In genomic region chr22:46005116-46005705, GRCh38 we compare ENCODE assay signal across 12 cellular contexts. TPM values are rescaled to one million over a fixed set of nuclear protein-coding genes. Genes with fewer than 3 reads are reported as not detected.
DNase-seq lines count a peak whose midpoint lies in the region; ATAC-seq and TF ChIP-seq lines count a peak whose summit lies in the region.
"Not testable (repeated sequence)": the region's sequence is repeated elsewhere in the genome, so short reads cannot be mapped to it uniquely, and the experiment has no call there.
"Had no signal": no experiment of that assay in that cellular context is flagged by ENCODE, and none has a peak within 500 bp of the region (broad histone marks: within the 10 kb centered on the region; RNA-seq: fewer than 3 reads in every experiment).

No MANE protein-coding gene starts in this region.

- not testable (repeated sequence) for H3K14ac ChIP-seq in IMR-90 (replicated peaks; ENCODE audit: low read depth, low read length)

- peaks cover 20% of the 10 kb centered on the region for H3K4me1 Mint-ChIP-seq in activated CD8-positive, alpha-beta T cell treated with anti-CD3 and anti-CD28 coated beads, Interleukin-2, amount 10 ng/mL, durations not matched to agents 7 days and 5 days (ENCODE audit: low read depth)
- H3K4me1 Mint-ChIP-seq in effector memory CD8-positive, alpha-beta T cell (ENCODE audit: low read depth in 2 of 2), result peaks cover 12 to 16% of the 10 kb centered on the region in 2 donors

- H2AK9ac ChIP-seq in IMR-90 (replicated peaks; ENCODE audit: low read depth, low read length, poor library complexity), result not testable (repeated sequence)

- not testable (repeated sequence) for BruUV-seq in IMR-90 (replicated peaks; lab: Mats Ljungman, UMichigan)

- not testable (repeated sequence) for H4K8ac ChIP-seq in IMR-90 (ENCODE audit: low read depth in 2 of 2, low read length in 2 of 2)

- H3K27ac ChIP-seq in IMR-90 (ENCODE audit: insufficient read depth, low read length); aorta (ENCODE audit: low read depth in 1 of 2, low read length in 2 of 2): not testable (repeated sequence)

- in situ Hi-C loops in IMR-90 (cut with MboI; ENCODE audit: low sequenced_read_pairs), result loop anchor here (5.0 kb wide), 1 partner anchor 112 kb away; no protein-coding TSS in a partner anchor

- not testable (repeated sequence) for H3K23ac ChIP-seq in IMR-90 (ENCODE audit: low read depth, low read length)

- not testable (repeated sequence) for H2BK15ac ChIP-seq in IMR-90 (ENCODE audit: low read depth, low read length)

- not testable (repeated sequence) for H3K9ac ChIP-seq in IMR-90 (ENCODE audit: low read depth, low read length)

- H3K4me1 ChIP-seq in IMR-90 (ENCODE audit: control insufficient read depth, insufficient read depth, low read length) (peaks cover 30% of the 10 kb centered on the region), mucosa of descending colon (ENCODE audit: low read depth) (peaks cover 11% of the 10 kb centered on the region)
- H3K4me1 ChIP-seq in aorta (ENCODE audit: control insufficient read depth in 1 of 2, insufficient read depth in 2 of 2, low read length in 2 of 2), result not testable (repeated sequence)

- H2AK5ac ChIP-seq in IMR-90 (ENCODE audit: low read depth, low read length), result peak overlapping the region; percentile 30; the same call in 1 of the 2 replicates

- not testable (repeated sequence) for TF ChIP-seq CTCF in IMR-90 (conservative IDR thresholded peaks at IDR 0.05; ENCODE audit: low read depth, low read length); mucosa of descending colon (IDR thresholded peaks at IDR 0.05)

- H3K4me3 Mint-ChIP-seq in activated CD8-positive, alpha-beta T cell treated with anti-CD3 and anti-CD28 coated beads, Interleukin-2, amount 10 ng/mL, durations not matched to agents 7 days and 5 days, result not testable (repeated sequence)
- H3K4me3 Mint-ChIP-seq in effector memory CD8-positive, alpha-beta T cell, result peak overlapping the region; percentile 56 to 68

- not testable (repeated sequence) for H2BK5ac ChIP-seq in IMR-90 (ENCODE audit: low read depth, low read length, poor library complexity, severe bottlenecking)

- not testable (repeated sequence) for H3K9me3 Mint-ChIP-seq in activated CD8-positive, alpha-beta T cell treated with anti-CD3 and anti-CD28 coated beads, Interleukin-2, amount 10 ng/mL, durations not matched to agents 7 days and 5 days (ENCODE audit: insufficient read depth); effector memory CD8-positive, alpha-beta T cell

- H3K79me1 ChIP-seq in IMR-90 (ENCODE audit: low read depth in 1 of 2, low read length in 2 of 2), result not testable (repeated sequence)

- not testable (repeated sequence) for H3K18ac ChIP-seq in IMR-90 (ENCODE audit: low read depth, low read length)

- peaks cover 13% of the 10 kb centered on the region for H3K9me1 ChIP-seq in IMR-90 (ENCODE audit: insufficient read depth, low read length)

- not testable (repeated sequence) for H3K4me3 ChIP-seq in IMR-90 (ENCODE audit: insufficient read depth, low read depth, low read length); mucosa of descending colon; aorta (ENCODE audit: low read length in 2 of 2)

- H3K27ac Mint-ChIP-seq in activated CD8-positive, alpha-beta T cell treated with anti-CD3 and anti-CD28 coated beads, Interleukin-2, amount 10 ng/mL, durations not matched to agents 7 days and 5 days, result peak overlapping the region; percentile 88
- H3K27ac Mint-ChIP-seq in effector memory CD8-positive, alpha-beta T cell, result peak overlapping the region in 1 of 2 donors; percentile 23

- not testable (repeated sequence) for H3K36me3 ChIP-seq in IMR-90 (ENCODE audit: control insufficient read depth, insufficient read depth, low read length); mucosa of descending colon (ENCODE audit: low read depth); aorta (ENCODE audit: control insufficient read depth in 1 of 2, insufficient read depth in 2 of 2, low read length in 1 of 2)

- not testable (repeated sequence) for H3K56ac ChIP-seq in IMR-90 (ENCODE audit: extremely low read depth, insufficient read depth, low read length)

- H3K36me3 Mint-ChIP-seq in activated CD8-positive, alpha-beta T cell treated with anti-CD3 and anti-CD28 coated beads, Interleukin-2, amount 10 ng/mL, durations not matched to agents 7 days and 5 days (ENCODE audit: low read depth); effector memory CD8-positive, alpha-beta T cell (ENCODE audit: insufficient read depth): not testable (repeated sequence)

- not testable (repeated sequence) for TF ChIP-seq RAD21 in IMR-90 (IDR thresholded peaks at IDR 0.05; ENCODE audit: low read length)

- not testable (repeated sequence) for H3K9me3 ChIP-seq in IMR-90 (ENCODE audit: control insufficient read depth, insufficient read depth, low read length); mucosa of descending colon; aorta (ENCODE audit: control insufficient read depth, low read length)

- H4K5ac ChIP-seq in IMR-90 (ENCODE audit: low read depth, low read length), result not testable (repeated sequence)

- not testable (repeated sequence) for H2AFZ ChIP-seq in IMR-90 (replicated peaks; ENCODE audit: low read length, poor library complexity)

- intact Hi-C loops in IMR-90 (cut with micrococcal nuclease), result not testable (repeated sequence)
- intact Hi-C loops in left ventricle myocardium superior (cut with micrococcal nuclease) (loop anchor here (5.0 kb wide), 1 partner anchor 112 kb away; no protein-coding TSS in a partner anchor), mucosa of descending colon (cut with DNase I, micrococcal nuclease) (loop anchor here (5.0 kb wide), 1 partner anchor 112 kb away; no protein-coding TSS in a partner anchor), posterior vena cava (cut with DNase I) (loop anchor here in 1 of 2 donors (5.0 kb wide), 1 partner anchor 67 kb away; no protein-coding TSS in a partner anchor), aorta (cut with DNase I) (loop anchor here in 1 of 2 donors (5.0 to 10.0 kb wide), 2 partner anchors 67 to 540 kb away; no protein-coding TSS in a partner anchor)

- peak overlapping the region; percentile 53; the same call in 1 of the 2 replicates for H4K91ac ChIP-seq in IMR-90 (ENCODE audit: insufficient read depth, low read depth, low read length)

- not testable (repeated sequence) for H4K20me1 ChIP-seq in IMR-90 (ENCODE audit: insufficient read depth, low read length)

- H3K4ac ChIP-seq in IMR-90 (ENCODE audit: low read depth, low read length), result not testable (repeated sequence)

- dilution Hi-C loops in IMR-90 (cut with HindIII; ENCODE audit: low sequenced_read_pairs, unreplicated experiment), result not testable (repeated sequence)

- POLR2A ChIA-PET in IMR-90 (lab: Charles Lee; ENCODE audit: unreplicated experiment), result not testable (repeated sequence)
- POLR2A ChIA-PET in activated CD8-positive, alpha-beta T cell treated with anti-CD3 and anti-CD28 coated beads, Interleukin-2, amount 10 ng/mL, durations not matched to agents 7 days and 5 days (lab: Charles Lee), result interaction anchor here (1.8 kb wide), 1 partner anchor 31 kb away, joined by 16 read pairs; no protein-coding TSS in a partner anchor

- not testable (repeated sequence) for H3K4me2 ChIP-seq in IMR-90 (ENCODE audit: low read depth, low read length)

- CTCF ChIA-PET in IMR-90 (lab: Yijun Ruan, JAX), result interaction anchor here (1.9 to 2.3 kb wide), 2 partner anchors 68 to 111 kb away, joined by 7 to 24 read pairs; no protein-coding TSS in a partner anchor
- CTCF ChIA-PET in activated CD8-positive, alpha-beta T cell treated with anti-CD3 and anti-CD28 coated beads, Interleukin-2, amount 10 ng/mL, durations not matched to agents 7 days and 5 days (lab: Charles Lee), result interaction anchor here (1.1 to 4.9 kb wide), 24 partner anchors 9 to 320 kb away, joined by 3 to 129 read pairs (median 12); no protein-coding TSS in a partner anchor

- not testable (repeated sequence) for H3K27me3 Mint-ChIP-seq in activated CD8-positive, alpha-beta T cell treated with anti-CD3 and anti-CD28 coated beads, Interleukin-2, amount 10 ng/mL, durations not matched to agents 7 days and 5 days (ENCODE audit: low read depth); effector memory CD8-positive, alpha-beta T cell

- not testable (repeated sequence) for H2BK20ac ChIP-seq in IMR-90 (ENCODE audit: low read depth, low read length)

- 78% methylated on average over 12 of the region's 15 CpGs; no CpG with 5 or more reads in 1 of the 2 experiments for WGBS in IMR-90 (ENCODE audit: extremely low coverage in 2 of 2, insufficient read length in 1 of 2), 2 experiments
- 84 to 91% methylated on average over 15 of the region's 15 CpGs for WGBS in aorta, 2 donors

- ATAC-seq in IMR-90 (ENCODE audit: low read depth); activated CD8-positive, alpha-beta T cell treated with anti-CD3 and anti-CD28 coated beads, Interleukin-2, amount 10 ng/mL, durations not matched to agents 7 days and 5 days; effector memory CD8-positive, alpha-beta T cell (replicated peaks); left ventricle myocardium superior; mucosa of descending colon; aorta (ENCODE audit: low FRiP score): not testable (repeated sequence)

- DNase-seq in IMR-90; activated CD8-positive, alpha-beta T cell treated with anti-CD3 and anti-CD28 coated beads, Interleukin-2, amount 10 ng/mL, durations not matched to agents 7 days and 5 days; effector memory CD8-positive, alpha-beta T cell: not testable (repeated sequence)
- DNase-seq in left ventricle myocardium superior (peak; percentile 32), mucosa of descending colon (peak in 2 of 3 donors; percentile 21 to 49), posterior vena cava (ENCODE audit: low spot score) (peak; percentile 77), aorta (peak; percentile 55 to 65)

- H3K27me3 ChIP-seq in IMR-90 (ENCODE audit: control insufficient read depth, insufficient read depth, low read length); aorta (ENCODE audit: control insufficient read depth in 1 of 2, insufficient read depth in 2 of 2, low read length in 1 of 2): not testable (repeated sequence)

- H2BK120ac ChIP-seq in IMR-90 (ENCODE audit: low read depth, low read length), result not testable (repeated sequence)

- not testable (repeated sequence) for TF ChIP-seq POLR2A in IMR-90 (IDR thresholded peaks at IDR 0.05; ENCODE audit: low read depth, low read length)

RNA-seq across cellular contexts. Expression of gene WNT7B, which starts 28.2 kb away (rescaled TPM):
- total RNA-seq in IMR-90 (2012; rRNA removed) (under 0.01 TPM in 2 replicates), left ventricle myocardium superior (not detected), mucosa of descending colon (not detected), posterior vena cava (not detected), aorta (not detected)
- polyA plus RNA-seq in IMR-90 (2012; rRNA removed) (0.15 and 0.16 TPM in 2 replicates), aorta (not detected)
- 0.21 and 0.23 TPM in 2 replicates for polyA plus RNA-seq in IMR-90 (2012; cell fraction: cytosol; rRNA removed)
- 0.10 and 0.15 TPM in 2 replicates for polyA plus RNA-seq in IMR-90 (2012; cell fraction: nucleus; rRNA removed; ENCODE audit: low replicate concordance)
- total RNA-seq in activated CD8-positive, alpha-beta T cell treated with anti-CD3 and anti-CD28 coated beads, Interleukin-2, amount 10 ng/mL, durations not matched to agents 7 days and 5 days, result not detected
- total RNA-seq: CD8-positive, alpha-beta memory T cell; GM12878; GM23248; OCI-LY7 had no signal
- polyA plus RNA-seq: CD14-positive monocyte; CD8-positive, alpha-beta memory T cell; GM23248 had no signal
